In genomic region chr7:30912454-30912985, GRCh38 we compare ENCODE assay signal across 16 cellular contexts. TPM values are rescaled to one million over a fixed set of nuclear protein-coding genes. Genes with fewer than 3 reads are reported as not detected.
DNase-seq lines count a peak whose midpoint lies in the region; ATAC-seq and TF ChIP-seq lines count a peak whose summit lies in the region.
"Had no signal": no experiment of that assay in that cellular context is flagged by ENCODE, and none has a peak within 500 bp of the region (broad histone marks: within the 10 kb centered on the region; RNA-seq: fewer than 3 reads in every experiment).

No MANE protein-coding gene starts in this region.

- CTCF ChIA-PET in IMR-90 (lab: Yijun Ruan, JAX), result no interaction called here

- peaks cover 4% of the 10 kb centered on the region; the same call in 1 of the 2 replicates for H3K9me1 ChIP-seq in IMR-90 (ENCODE audit: insufficient read depth, low read length)

- H2BK20ac ChIP-seq in IMR-90 (ENCODE audit: low read depth, low read length), result no peak overlapping the region

- H3K9ac ChIP-seq in IMR-90 (ENCODE audit: low read depth, low read length) (no peak overlapping the region), stomach smooth muscle (ENCODE audit: low read length in 2 of 2) (peak overlapping the region; percentile 51 to 80)

- TF ChIP-seq RAD21 in IMR-90 (IDR thresholded peaks at IDR 0.05; ENCODE audit: low read length), result no peak

- H3K4me1 ChIP-seq in IMR-90 (ENCODE audit: control insufficient read depth, insufficient read depth, low read length) (0 out of 2 replicates have a peak, but pooled peaks cover 2% of the 10 kb centered on the region), esophagus muscularis mucosa (peaks cover 85 to 100% (median 99%) of the 10 kb centered on the region in 4 donors), lung (ENCODE audit: control insufficient read depth in 2 of 2, insufficient read depth in 2 of 2, low read length in 2 of 2) (peaks cover 8 to 18% of the 10 kb centered on the region in 2 donors), stomach smooth muscle (ENCODE audit: control insufficient read depth, insufficient read depth, low read length) (peaks cover 83% of the 10 kb centered on the region)
- H3K4me1 ChIP-seq: foreskin keratinocyte had no signal

- peaks cover 3% of the 10 kb centered on the region; the same call in 1 of the 2 replicates for H3K27me3 ChIP-seq in IMR-90 (ENCODE audit: control insufficient read depth, insufficient read depth, low read length)
- no peaks in the 10 kb centered on the region for H3K27me3 ChIP-seq in esophagus muscularis mucosa
- H3K27me3 ChIP-seq in lung (ENCODE audit: control insufficient read depth, insufficient read depth), result no peaks in the 10 kb centered on the region
- no peaks in the 10 kb centered on the region for H3K27me3 ChIP-seq in stomach smooth muscle (ENCODE audit: control insufficient read depth in 1 of 2, insufficient read depth in 2 of 2, low read length in 2 of 2)

- no peak overlapping the region for H4K5ac ChIP-seq in IMR-90 (ENCODE audit: low read depth, low read length)

- ATAC-seq in IMR-90 (ENCODE audit: low read depth) (no peak), lung (ENCODE audit: insufficient read depth, low FRiP score) (no peak), HG02588 (IDR thresholded peaks at IDR 0.05; ENCODE audit: unreplicated experiment) (no peak), HG02678 (IDR thresholded peaks at IDR 0.05; ENCODE audit: unreplicated experiment) (no peak)
- ATAC-seq: foreskin keratinocyte, T-cell had no signal

- 90% methylated on average over 3 of the region's 5 CpGs; no CpG with 5 or more reads in 1 of the 2 experiments for WGBS in IMR-90 (ENCODE audit: extremely low coverage in 2 of 2, insufficient read length in 1 of 2), 2 experiments
- WGBS in esophagus muscularis mucosa, result 45% methylated on average over 4 of the region's 5 CpGs
- 54 to 82% methylated on average over 5 of the region's 5 CpGs for WGBS in lung, 2 donors

- no peak overlapping the region for H3K14ac ChIP-seq in IMR-90 (replicated peaks; ENCODE audit: low read depth, low read length)

- no peak overlapping the region for H3K4me2 ChIP-seq in IMR-90 (ENCODE audit: low read depth, low read length)

- H2AK9ac ChIP-seq in IMR-90 (replicated peaks; ENCODE audit: low read depth, low read length, poor library complexity), result no peak overlapping the region

- BruUV-seq in IMR-90 (replicated peaks; lab: Mats Ljungman, UMichigan), result no TSS peak

- H3K4ac ChIP-seq in IMR-90 (ENCODE audit: low read depth, low read length), result no peak overlapping the region; the same call in 1 of the 2 replicates

- H2AFZ ChIP-seq in IMR-90 (replicated peaks; ENCODE audit: low read length, poor library complexity), result no peak overlapping the region

- no peak overlapping the region for H3K18ac ChIP-seq in IMR-90 (ENCODE audit: low read depth, low read length)

- no peaks in the 10 kb centered on the region for H3K79me1 ChIP-seq in IMR-90 (ENCODE audit: low read depth in 1 of 2, low read length in 2 of 2)

- H4K91ac ChIP-seq in IMR-90 (ENCODE audit: insufficient read depth, low read depth, low read length), result no peak overlapping the region

- peak overlapping the region; percentile 42; the same call in 1 of the 2 replicates for H3K23ac ChIP-seq in IMR-90 (ENCODE audit: low read depth, low read length)

- DNase-seq in IMR-90, result no peak
- no peak for DNase-seq in esophagus muscularis mucosa (ENCODE audit: extremely low spot score)
- DNase-seq in lung (ENCODE audit: low spot score), result no peak
- DNase-seq in GM13977 (ENCODE audit: low spot score), result no peak
- no peak for DNase-seq in stimulated activated CD4-positive, alpha-beta T cell treated with anti-CD3 and anti-CD28 coated beads, Interleukin-12 subunit alpha, Interleukin-12 subunit beta, amount 100 ng/mL, for 4 hours
- DNase-seq: activated CD4-positive, CD25-positive, alpha-beta regulatory T cell treated with anti-CD3 and anti-CD28 coated beads, Interleukin-2, amount 50 U/mL, for 72 hours; foreskin keratinocyte; islet precursor cell; NCI-H1092 treated with DMSO at 0.1 percent for 48 hours; nephron progenitor cell; T-cell had no signal

- TF ChIP-seq EP300 in esophagus muscularis mucosa (IDR thresholded peaks at IDR 0.05), result no peak

- no peaks in the 10 kb centered on the region for H3K9me3 ChIP-seq in IMR-90 (ENCODE audit: control insufficient read depth, insufficient read depth, low read length)
- no peaks in the 10 kb centered on the region for H3K9me3 ChIP-seq in esophagus muscularis mucosa
- H3K9me3 ChIP-seq in lung (ENCODE audit: control insufficient read depth in 2 of 2, insufficient read depth in 1 of 2, low read length in 1 of 2), result no peaks in the 10 kb centered on the region
- no peaks in the 10 kb centered on the region for H3K9me3 ChIP-seq in stomach smooth muscle (ENCODE audit: control insufficient read depth in 2 of 2, low read length in 2 of 2)

- peak overlapping the region; percentile 54; the same call in 1 of the 2 replicates for H2AK5ac ChIP-seq in IMR-90 (ENCODE audit: low read depth, low read length)

- H3K36me3 ChIP-seq in IMR-90 (ENCODE audit: control insufficient read depth, insufficient read depth, low read length) (no peaks in the 10 kb centered on the region), esophagus muscularis mucosa (no peaks in the 10 kb centered on the region), lung (ENCODE audit: control insufficient read depth in 2 of 2, insufficient read depth in 2 of 2, low read length in 2 of 2) (peaks cover 0 to 3% of the 10 kb centered on the region in 2 donors), stomach smooth muscle (ENCODE audit: control insufficient read depth in 2 of 2, insufficient read depth in 2 of 2, low read length in 2 of 2) (no peaks in the 10 kb centered on the region)

- dilution Hi-C loops in IMR-90 (cut with HindIII; ENCODE audit: low sequenced_read_pairs, unreplicated experiment), result no loop called here

- H2BK120ac ChIP-seq in IMR-90 (ENCODE audit: low read depth, low read length), result no peak overlapping the region

- TF ChIP-seq CTCF in IMR-90 (conservative IDR thresholded peaks at IDR 0.05; ENCODE audit: low read depth, low read length) (no peak), esophagus muscularis mucosa (IDR thresholded peaks at IDR 0.05) (no peak), lung (IDR thresholded peaks at IDR 0.05; ENCODE audit: control extremely low read depth, extremely low read depth) (no peak), GM13977 (IDR thresholded peaks at IDR 0.05; ENCODE audit: extremely low read depth, insufficient read depth, missing control alignments) (no peak)

- in situ Hi-C loops in IMR-90 (cut with MboI; ENCODE audit: low sequenced_read_pairs) (no loop called here), GM13977 (cut with MboI; ENCODE audit: low pct_unique_long_range_greater_than_20kb, low sequenced_read_pairs, unreplicated experiment) (no loop called here)

- intact Hi-C loops in IMR-90 (cut with micrococcal nuclease) (no loop called here), esophagus muscularis mucosa (cut with DNase I) (loop anchor here (2.0 kb wide), 1 partner anchor 98 kb away; no protein-coding TSS in a partner anchor)

- no peaks in the 10 kb centered on the region for H4K20me1 ChIP-seq in IMR-90 (ENCODE audit: insufficient read depth, low read length)

- no peak overlapping the region for H3K27ac ChIP-seq in IMR-90 (ENCODE audit: insufficient read depth, low read length)
- peak overlapping the region; percentile 84 to 90 (median 88) for H3K27ac ChIP-seq in esophagus muscularis mucosa (replicated peaks in 1 of 4)
- peak overlapping the region; percentile 54 to 65 for H3K27ac ChIP-seq in lung (ENCODE audit: low read depth in 1 of 2, low read length in 1 of 2)
- H3K27ac ChIP-seq in stomach smooth muscle (ENCODE audit: low read length), result peak overlapping the region; percentile 75
- H3K27ac ChIP-seq: foreskin keratinocyte had no signal

- no peak for TF ChIP-seq POLR2A in IMR-90 (IDR thresholded peaks at IDR 0.05; ENCODE audit: low read depth, low read length)
- no peak for TF ChIP-seq POLR2A in esophagus muscularis mucosa (IDR thresholded peaks at IDR 0.05; ENCODE audit: low read depth)

- H3K56ac ChIP-seq in IMR-90 (ENCODE audit: extremely low read depth, insufficient read depth, low read length), result no peak overlapping the region

- H4K8ac ChIP-seq in IMR-90 (ENCODE audit: low read depth in 2 of 2, low read length in 2 of 2), result no peak overlapping the region

- H3K4me3 ChIP-seq in IMR-90 (ENCODE audit: insufficient read depth, low read depth, low read length) (no peak overlapping the region), esophagus muscularis mucosa (peak overlapping the region; percentile 56 to 65 (median 61)), lung (peak overlapping the region; percentile 48), stomach smooth muscle (ENCODE audit: low read length in 2 of 2) (peak overlapping the region; percentile 91 to 94)

- H2BK15ac ChIP-seq in IMR-90 (ENCODE audit: low read depth, low read length), result no peak overlapping the region

- no peak overlapping the region for H2BK5ac ChIP-seq in IMR-90 (ENCODE audit: low read depth, low read length, poor library complexity, severe bottlenecking)

- POLR2A ChIA-PET in IMR-90 (lab: Charles Lee; ENCODE audit: unreplicated experiment), result no interaction called here

TF ChIP-seq in IMR-90, 13 proteins besides CTCF, POLR2A, EP300 and RAD21 (continues in another document):
- no peak for TF ChIP-seq BHLHE40 (IDR thresholded peaks at IDR 0.05; ENCODE audit: low read depth, low read length)
- no peak for TF ChIP-seq CHD1 (IDR thresholded peaks at IDR 0.05; ENCODE audit: low read depth, low read length)
- no peak for TF ChIP-seq CEBPB (IDR thresholded peaks at IDR 0.05; ENCODE audit: low read depth, low read length)

RNA-seq across cellular contexts. Expression of gene AQP1, which starts 0.9 kb away (rescaled TPM):
- total RNA-seq in IMR-90 (2012; rRNA removed) (0.18 and 0.28 TPM in 2 replicates), esophagus muscularis mucosa (100 to 1,000 TPM; 362 to 578 (median 513) TPM), lung (100 to 1,000 TPM; 328 to 655 TPM)
- polyA plus RNA-seq in IMR-90 (2012; rRNA removed) (0.39 and 0.55 TPM in 2 replicates), lung (100 to 1,000 TPM; 267 to 527 TPM)
- polyA plus RNA-seq in IMR-90 (2012; cell fraction: cytosol; rRNA removed), result 0.18 and 0.30 TPM in 2 replicates
- 0.87 and 1.2 TPM in 2 replicates for polyA plus RNA-seq in IMR-90 (2012; cell fraction: nucleus; rRNA removed; ENCODE audit: low replicate concordance)
- total RNA-seq: foreskin keratinocyte, OCI-LY7 had no signal

RNA-seq across cellular contexts. Expression of gene GHRHR, which starts 51.2 kb away (rescaled TPM):
- total RNA-seq in IMR-90 (2012; rRNA removed) (not detected in 2 replicates), esophagus muscularis mucosa (not detected), lung (under 1 TPM in 1 of 2 donors, not detected in 1; 0.77 TPM)
- polyA plus RNA-seq in IMR-90 (2012; rRNA removed) (not detected in 2 replicates), lung (under 1 TPM; 0.38 to 0.77 TPM)
- polyA plus RNA-seq in IMR-90 (2012; cell fraction: cytosol; rRNA removed), result not detected in 2 replicates
- polyA plus RNA-seq in IMR-90 (2012; cell fraction: nucleus; rRNA removed; ENCODE audit: low replicate concordance), result not detected in 2 replicates
- total RNA-seq: dermis microvascular lymphatic vessel endothelial cell, foreskin keratinocyte, OCI-LY7, T-cell had no signal
- polyA plus RNA-seq: foreskin keratinocyte had no signal

Comparison
In these comparisons a context has a peak if more than half of its experiments do, and no peak if none do; other contexts are left out.
1. RNA of gene AQP1, which starts 0.9 kb away (total RNA-seq): 328 to 655 TPM in lung and 362 to 578 TPM in esophagus muscularis mucosa; 0.18 to 0.28 TPM in IMR-90; every median in the first group is over 100 times any median in the second.